In the genomic region with DNA sequence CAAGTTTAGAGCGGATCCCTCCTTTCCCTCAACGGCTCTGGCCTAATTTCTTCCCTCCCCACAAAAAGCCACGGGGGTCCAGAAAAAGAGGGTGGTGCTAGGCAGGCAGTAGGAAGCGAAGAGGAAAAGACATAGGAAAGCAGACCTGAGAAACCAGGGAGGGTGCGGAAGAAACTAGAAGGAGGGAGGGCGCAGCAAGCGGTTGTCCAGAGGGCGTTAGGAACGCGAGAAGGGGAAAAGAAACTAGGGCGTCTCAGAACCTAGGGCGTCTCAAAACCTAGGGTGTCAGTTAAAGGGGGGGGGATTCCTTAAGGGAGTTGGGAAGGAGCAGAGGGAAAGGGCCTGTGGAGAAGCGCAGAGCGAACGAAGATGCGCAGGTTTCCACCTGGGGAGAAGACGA, we compare ENCODE assay signal across 15 cellular contexts. TPM values are rescaled to one million over a fixed set of nuclear protein-coding genes. Genes with fewer than 3 reads are reported as not detected.
DNase-seq lines count a peak whose midpoint lies in the region; ATAC-seq and TF ChIP-seq lines count a peak whose summit lies in the region.
"Had no signal": no experiment of that assay in that cellular context is flagged by ENCODE, and none has a peak within 500 bp of the region (broad histone marks: within the 10 kb centered on the region; RNA-seq: fewer than 3 reads in every experiment).

No MANE protein-coding gene starts in this region.

- dilution Hi-C loops in mammary epithelial cell (cut with HindIII; ENCODE audit: low sequenced_read_pairs), result no loop called here

- ATAC-seq in memory B cell (ENCODE audit: low read depth), result no peak

- WGBS in suprapubic skin, result 10% methylated on average over 17 of the region's 17 CpGs
- 54% methylated on average over 13 of the region's 17 CpGs for WGBS in mammary epithelial cell (ENCODE audit: low coverage, missing lambda C conversion rate)

- H3K27ac Mint-ChIP-seq in activated naive CD8-positive, alpha-beta T cell, result no peak overlapping the region
- H3K27ac Mint-ChIP-seq in memory B cell, result peak overlapping the region; percentile 81

- no peak overlapping the region for H3K4me2 ChIP-seq in mammary epithelial cell (ENCODE audit: insufficient read depth, low read depth, low read length)

- no peak overlapping the region for H3K9ac ChIP-seq in mammary epithelial cell (ENCODE audit: insufficient read depth, low read length)

- no peaks in the 10 kb centered on the region for H3K36me3 ChIP-seq in suprapubic skin
- H3K36me3 ChIP-seq in mammary epithelial cell (ENCODE audit: insufficient read depth, low read length), result no peaks in the 10 kb centered on the region
- H3K36me3 ChIP-seq: vagina had no signal

- no peaks in the 10 kb centered on the region for H3K9me3 Mint-ChIP-seq in activated naive CD8-positive, alpha-beta T cell (ENCODE audit: low read depth)
- H3K9me3 Mint-ChIP-seq in memory B cell, result peaks cover 2% of the 10 kb centered on the region

- H3K4me3 ChIP-seq in suprapubic skin (peak overlapping the region; percentile 21), mammary epithelial cell (replicated peaks in 1 of 3; ENCODE audit: insufficient read depth in 1 of 3, low read depth in 2 of 3, low read length in 3 of 3) (no peak overlapping the region)
- H3K4me3 ChIP-seq: mucosa of descending colon had no signal

- H3K27me3 Mint-ChIP-seq in activated naive CD8-positive, alpha-beta T cell, result peaks cover 42% of the 10 kb centered on the region
- H3K27me3 Mint-ChIP-seq in memory B cell, result peaks cover 38% of the 10 kb centered on the region

- no peaks in the 10 kb centered on the region for H4K20me1 ChIP-seq in mammary epithelial cell (ENCODE audit: insufficient read depth, low read length)

- in situ Hi-C loops in mammary epithelial cell (cut with MboI; ENCODE audit: low sequenced_read_pairs in 2 of 2), result no loop called here

- no peak overlapping the region for H2AFZ ChIP-seq in mammary epithelial cell (ENCODE audit: low read depth, low read length)

- intact Hi-C loops in mammary epithelial cell (cut with micrococcal nuclease), result no loop called here

- no peaks in the 10 kb centered on the region for H3K36me3 Mint-ChIP-seq in activated naive CD8-positive, alpha-beta T cell
- H3K36me3 Mint-ChIP-seq in memory B cell, result peaks cover 8% of the 10 kb centered on the region

- no peaks in the 10 kb centered on the region for H3K9me3 ChIP-seq in suprapubic skin
- H3K9me3 ChIP-seq in mammary epithelial cell (replicated peaks; ENCODE audit: insufficient read depth, low read length), result no peaks in the 10 kb centered on the region
- H3K9me3 ChIP-seq: mucosa of descending colon, vagina had no signal

- TF ChIP-seq EP300 in suprapubic skin (IDR thresholded peaks at IDR 0.05), result no peak

- no peaks in the 10 kb centered on the region for H3K79me2 ChIP-seq in mammary epithelial cell (ENCODE audit: insufficient read depth, low read length)

- TF ChIP-seq POLR2A in suprapubic skin (IDR thresholded peaks at IDR 0.05), result no peak

- H3K27ac ChIP-seq in suprapubic skin, result no peak overlapping the region
- H3K27ac ChIP-seq in mammary epithelial cell (ENCODE audit: insufficient read depth, low read depth, low read length), result no peak overlapping the region
- H3K27ac ChIP-seq: C4-2B, vagina had no signal

- no peak for TF ChIP-seq CTCF in suprapubic skin (IDR thresholded peaks at IDR 0.05)
- TF ChIP-seq CTCF in mammary epithelial cell (conservative IDR thresholded peaks at IDR 0.05 in 1 of 2, IDR thresholded peaks at IDR 0.05 in 1 of 2; ENCODE audit: extremely low read depth in 1 of 2, insufficient read depth in 1 of 2, low read depth in 1 of 2, low read length in 2 of 2), result no peak

- peaks cover 49% of the 10 kb centered on the region for H3K4me1 Mint-ChIP-seq in activated naive CD8-positive, alpha-beta T cell (ENCODE audit: low read depth)
- H3K4me1 Mint-ChIP-seq in memory B cell, result peaks cover 22% of the 10 kb centered on the region

- H3K4me1 ChIP-seq in suprapubic skin (peaks cover 93% of the 10 kb centered on the region), mammary epithelial cell (ENCODE audit: insufficient read depth, low read length) (peaks cover 22% of the 10 kb centered on the region)

- H3K27me3 ChIP-seq in suprapubic skin (peaks cover 100% of the 10 kb centered on the region), mammary epithelial cell (ENCODE audit: insufficient read depth, low read length) (peaks cover 95% of the 10 kb centered on the region)

- peak overlapping the region; percentile 36 for H3K4me3 Mint-ChIP-seq in activated naive CD8-positive, alpha-beta T cell
- peak overlapping the region; percentile 45 for H3K4me3 Mint-ChIP-seq in memory B cell

- BruUV-seq in mammary epithelial cell (replicated peaks; lab: Mats Ljungman, UMichigan), result no TSS peak

- CTCF ChIA-PET in mammary epithelial cell (lab: Charles Lee; ENCODE audit: low non-redundant PET), result no interaction called here

- DNase-seq in stimulated activated CD4-positive, alpha-beta T cell treated with anti-CD3 and anti-CD28 coated beads, Interleukin-15, amount 100 ng/mL, for 24 hours, result peak; percentile 4
- no peak for DNase-seq in stimulated activated CD4-positive, alpha-beta T cell treated with anti-CD3 and anti-CD28 coated beads, Interleukin-2, amount 100 ng/mL, for 24 hours
- DNase-seq in memory B cell (ENCODE audit: low spot score in 2 of 2), result no peak
- no peak for DNase-seq in suprapubic skin (ENCODE audit: low spot score in 2 of 2)
- no peak for DNase-seq in NOMO-1 treated with dmso at 0.1 percent for 144 hours (lab: John Stamatoyannopoulos, UW; ENCODE audit: unreplicated experiment)
- DNase-seq in NCI-H2107 (lab: John Stamatoyannopoulos, UW), result no peak
- no peak for DNase-seq in mammary epithelial cell
- DNase-seq: effector CD8-positive, alpha-beta T cell; foreskin fibroblast; mucosa of descending colon; SHP77; stimulated activated CD4-positive, alpha-beta T cell treated with anti-CD3 and anti-CD28 coated beads, Interleukin-4, amount 100 ng/mL, for 24 hours had no signal

RNA-seq across cellular contexts. Expression of a gene that starts 3.0 kb away (rescaled TPM):
- total RNA-seq in suprapubic skin (not detected), mammary epithelial cell (under 1 TPM in 1 of 2 donors, not detected in 1; under 0.01 TPM)
- polyA plus RNA-seq in mammary epithelial cell, result not detected
- not detected for polyA minus RNA-seq in mammary epithelial cell
- total RNA-seq: mucosa of descending colon, vagina had no signal
